In the genomic region with DNA sequence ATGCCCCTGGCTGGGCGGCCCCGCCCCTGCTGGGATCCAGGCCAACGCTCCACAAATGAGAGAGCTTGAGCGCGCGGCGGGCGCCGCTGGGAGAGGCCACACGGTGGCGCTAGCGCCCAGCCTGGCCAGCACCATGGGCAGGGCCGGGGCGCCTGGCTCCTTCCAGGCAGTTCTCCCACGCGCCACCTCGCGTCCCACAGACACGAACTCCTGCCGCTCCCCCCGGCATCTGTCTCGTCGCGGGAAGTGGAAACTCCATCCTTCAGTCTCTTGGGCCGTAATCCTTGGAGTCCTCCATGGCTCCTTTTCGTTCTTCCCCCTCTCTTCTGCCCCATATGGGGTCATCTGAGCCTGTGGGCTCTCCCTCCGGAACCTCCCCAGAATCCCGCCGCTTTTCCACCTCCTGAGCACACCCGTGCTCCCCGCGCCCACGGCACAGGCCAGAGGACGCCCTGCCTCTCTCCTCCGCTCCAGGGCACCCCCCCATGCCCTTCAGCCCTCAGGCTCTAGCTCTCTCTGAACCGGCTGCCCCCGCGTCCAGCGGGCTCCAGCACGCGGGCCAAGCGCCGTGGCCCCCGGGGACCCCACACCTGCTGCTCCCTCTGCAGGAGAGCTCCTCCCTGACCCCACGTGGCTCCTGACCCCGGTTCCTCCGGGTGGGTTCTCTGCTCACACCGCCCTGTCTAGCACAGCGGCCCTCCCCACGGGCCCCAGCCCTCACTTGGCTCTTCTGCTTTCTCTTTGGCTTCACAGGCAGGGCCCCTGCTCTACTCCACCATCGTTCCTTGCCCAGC, we compare ENCODE assay signal across 8 cellular contexts. TPM values are rescaled to one million over a fixed set of nuclear protein-coding genes. Genes with fewer than 3 reads are reported as not detected.
DNase-seq lines count a peak whose midpoint lies in the region; ATAC-seq and TF ChIP-seq lines count a peak whose summit lies in the region.

No MANE protein-coding gene starts in this region.

- H3K4me1 ChIP-seq in GM23248 (ENCODE audit: insufficient read depth) = no peaks in the 10 kb centered on the region

- H3K36me3 Mint-ChIP-seq in Calu3 (ENCODE audit: insufficient read depth, unreplicated experiment) (peaks cover 16% of the 10 kb centered on the region), type B pancreatic cell (no peaks in the 10 kb centered on the region)

- BruUV-seq in Calu3 (replicated peaks; lab: Mats Ljungman, UMichigan) = no TSS peak

- H3K9me3 ChIP-seq in GM23248 (ENCODE audit: low read depth) = no peaks in the 10 kb centered on the region

- 4 to 15% methylated on average over 28 to 50 of the region's 51 CpGs for WGBS in GM23248 (ENCODE audit: low coverage in 1 of 2, low lambda C conversion rate in 2 of 2, missing lambda C conversion rate in 2 of 2), 2 experiments

- TF ChIP-seq CTCF in Calu3 (IDR thresholded peaks at IDR 0.05; ENCODE audit: unreplicated experiment) (peak; percentile 81), type B pancreatic cell (conservative IDR thresholded peaks at IDR 0.05) (peak; percentile 95)

- no peak overlapping the region for H3K27ac ChIP-seq in GM23248

- CTCF ChIA-PET in Calu3 (lab: Charles Lee) = interaction anchor here (1.3 to 3.3 kb wide), 11 partner anchors 9 to 657 kb away, joined by 4 to 30 read pairs (median 9); a partner anchor contains a TSS

- H3K4me3 ChIP-seq in GM23248 = peak overlapping the region; percentile 70

- intact Hi-C loops in Calu3 (cut with micrococcal nuclease; ENCODE audit: unreplicated experiment) (no loop called here), left cardiac atrium (cut with DNase I) (no loop called here), posterior cingulate gyrus (cut with DNase I) (loop anchor here (1.0 to 5.0 kb wide), 3 partner anchors 64 to 261 kb away; no protein-coding TSS in a partner anchor)

- H3K4me3 Mint-ChIP-seq in Calu3 (ENCODE audit: low read depth, unreplicated experiment) (peak overlapping the region; percentile 69), type B pancreatic cell (peak overlapping the region; percentile 79)

- peak overlapping the region; percentile 41; the same call in 1 of the 2 replicates for H3K9ac ChIP-seq in GM23248

- H2AFZ ChIP-seq in GM23248 = peak overlapping the region; percentile 75

- in situ Hi-C loops in GM23248 (cut with MboI) = no loop called here

- no peaks in the 10 kb centered on the region for H3K9me2 ChIP-seq in GM23248 (ENCODE audit: insufficient read depth)

- peak overlapping the region; percentile 79 for H3K27ac Mint-ChIP-seq in Calu3 (ENCODE audit: unreplicated experiment)
- H3K27ac Mint-ChIP-seq in type B pancreatic cell = no peak overlapping the region

- H4K20me1 ChIP-seq in GM23248 (ENCODE audit: insufficient read depth) = no peaks in the 10 kb centered on the region

- H3K4me1 Mint-ChIP-seq in Calu3 (ENCODE audit: low read depth, unreplicated experiment) (peaks cover 35% of the 10 kb centered on the region), type B pancreatic cell (ENCODE audit: unreplicated experiment) (peaks cover 13% of the 10 kb centered on the region)

- DNase-seq in Calu3 (peak; percentile 94), GM23248 (peak; percentile 89), MV-4-11 (lab: John Stamatoyannopoulos, UW) (peak; percentile 71), SKM-1 treated with dmso at 0.1 percent for 144 hours (lab: John Stamatoyannopoulos, UW; ENCODE audit: unreplicated experiment) (peak; percentile 21), amniotic epithelial cell (ENCODE audit: low read depth) (peak; percentile 78), left cardiac atrium (peak; percentile 91), posterior cingulate gyrus (peak; percentile 85 to 99 (median 91)), type B pancreatic cell (ENCODE audit: extremely low spot score, unreplicated experiment) (peak; percentile 95)

- H3K9me3 Mint-ChIP-seq in Calu3 (ENCODE audit: low read depth, unreplicated experiment) (peaks cover 4% of the 10 kb centered on the region), type B pancreatic cell (no peaks in the 10 kb centered on the region)

- ATAC-seq in left cardiac atrium = peak; percentile 94 to 95

- peaks cover 16% of the 10 kb centered on the region for H3K27me3 Mint-ChIP-seq in Calu3 (ENCODE audit: unreplicated experiment)
- peaks cover 6% of the 10 kb centered on the region for H3K27me3 Mint-ChIP-seq in type B pancreatic cell

- H3K27me3 ChIP-seq in GM23248 (replicated peaks; ENCODE audit: insufficient read depth) = no peaks in the 10 kb centered on the region

- H3K36me3 ChIP-seq in GM23248 (ENCODE audit: low read depth) = no peaks in the 10 kb centered on the region

- no peaks in the 10 kb centered on the region for H3F3A ChIP-seq in GM23248 (ENCODE audit: insufficient read depth)

- H3K4me2 ChIP-seq in GM23248 (ENCODE audit: unreplicated experiment) = peak overlapping the region; percentile 92

- no peaks in the 10 kb centered on the region for H3K79me2 ChIP-seq in GM23248 (ENCODE audit: insufficient read depth)

RNA-seq across cellular contexts. Expression of a gene that starts 31.9 kb away (rescaled TPM):
- total RNA-seq in Calu3 (2022) (0.28 TPM in 1 of 2 replicates, not detected in the other), left cardiac atrium (1 to 10 TPM in 1 of 2 donors, under 1 TPM in 1; 0.18 to 1.2 TPM), type B pancreatic cell (ENCODE audit: low replicate concordance) (0.24 and 1.0 TPM in 2 replicates)
- total RNA-seq in GM23248 (2014; rRNA removed; shearing (Covaris generic)) = not detected in 2 replicates
- polyA plus RNA-seq in GM23248 (2016; fragmentation: Nextera tagmentation; extraction: Ambion mirVana) = not detected in 2 replicates

Comparison
In these comparisons a context has a peak if more than half of its experiments do, and no peak if none do; other contexts are left out.
1. DNase-seq: peak in every context shown above with its lines; median percentile 95 in type B pancreatic cell; 94 in Calu3; 91 in left cardiac atrium; 91 in posterior cingulate gyrus; 89 in GM23248; 78 in amniotic epithelial cell; 71 in MV-4-11; 21 in SKM-1 treated with dmso at 0.1 percent for 144 hours.